In genomic region chr11:126345759-126346585, GRCh38 we compare ENCODE assay signal across 1 cellular context.
TF ChIP-seq lines count a peak whose summit lies in the region.

No MANE protein-coding gene starts in this region.

TF ChIP-seq in GM12878, 131 proteins besides CTCF, POLR2A, EP300 and RAD21:
- TF ChIP-seq REST (IDR thresholded peaks at IDR 0.05; ENCODE audit: low read depth, low read length) (no peak), GATAD2B (conservative IDR thresholded peaks at IDR 0.05; ENCODE audit: low read depth) (no peak), SPI1 (IDR thresholded peaks at IDR 0.05; ENCODE audit: borderline replicate concordance, insufficient read depth, low read depth, low read length) (0 out of 2 replicates have a peak, but pooled peaks have one; percentile 4), CREM (IDR thresholded peaks at IDR 0.05; ENCODE audit: low read depth) (no peak)
